In the genomic region with DNA sequence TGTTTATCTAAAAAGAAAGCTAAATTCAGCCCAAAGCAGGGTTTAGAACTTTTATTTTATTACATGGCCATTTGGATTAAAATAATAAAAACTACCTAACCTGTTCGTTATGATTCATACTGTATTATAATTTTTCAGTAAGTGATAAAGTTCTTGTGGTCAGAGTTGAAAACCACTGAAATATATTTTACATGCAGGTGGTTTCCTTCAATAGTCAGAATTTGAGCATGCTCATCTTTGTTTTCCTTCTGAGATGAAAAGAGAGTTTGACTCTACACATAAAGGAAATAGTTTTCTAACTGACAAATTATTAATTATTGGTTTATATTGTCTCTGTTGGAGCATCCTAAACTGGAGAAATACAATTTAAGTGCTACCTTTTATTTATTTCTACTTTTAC, we compare ENCODE assay signal across 19 cellular contexts.
DNase-seq lines count a peak whose midpoint lies in the region; ATAC-seq, FAIRE-seq and TF ChIP-seq lines count a peak whose summit lies in the region.
"Had no signal": no experiment of that assay in that cellular context is flagged by ENCODE, and none has a peak within 500 bp of the region (broad histone marks: within the 10 kb centered on the region; RNA-seq: fewer than 3 reads in every experiment).

No MANE protein-coding gene starts in this region.

- peak; percentile 78 for ATAC-seq in GM18511 (IDR thresholded peaks at IDR 0.05; ENCODE audit: unreplicated experiment)
- peak; percentile 53 for ATAC-seq in GM19468 (IDR thresholded peaks at IDR 0.05; ENCODE audit: extremely low read depth, unreplicated experiment)
- ATAC-seq in HG02852 (IDR thresholded peaks at IDR 0.05; ENCODE audit: unreplicated experiment): peak; percentile 56
- ATAC-seq in HG03432 (IDR thresholded peaks at IDR 0.05; ENCODE audit: unreplicated experiment): peak; percentile 72

- intact Hi-C loops in vagina (cut with DNase I) (no loop called here), colonic mucosa (cut with DNase I) (no loop called here)

- TF ChIP-seq POLR2A in vagina (IDR thresholded peaks at IDR 0.05): no peak

- no peaks in the 10 kb centered on the region for H3K36me3 ChIP-seq in vagina
- H3K36me3 ChIP-seq in colonic mucosa: no peaks in the 10 kb centered on the region
- H3K36me3 ChIP-seq: brain microvascular endothelial cell, uterus had no signal

- H3K9me3 ChIP-seq in vagina (no peaks in the 10 kb centered on the region), colonic mucosa (no peaks in the 10 kb centered on the region)
- H3K9me3 ChIP-seq: uterus had no signal

- TF ChIP-seq CTCF in vagina (IDR thresholded peaks at IDR 0.05) (no peak), colonic mucosa (IDR thresholded peaks at IDR 0.05) (no peak)

- H3K4me1 ChIP-seq in vagina (no peaks in the 10 kb centered on the region), colonic mucosa (no peaks in the 10 kb centered on the region)
- H3K4me1 ChIP-seq: uterus had no signal

- H3K4me3 ChIP-seq in vagina: no peak overlapping the region
- no peak overlapping the region for H3K4me3 ChIP-seq in colonic mucosa
- H3K4me3 ChIP-seq: SK-N-MC, uterus had no signal

- DNase-seq in HTR-8/SVneo (ENCODE audit: insufficient read length, low spot score): no peak
- no peak for DNase-seq in vagina (ENCODE audit: extremely low spot score in 2 of 2)
- DNase-seq in NCI-H1417 treated with DMSO at 0.1 percent for 48 hours (lab: John Stamatoyannopoulos, UW): no peak
- DNase-seq in colonic mucosa: no peak
- DNase-seq: activated naive CD4-positive, alpha-beta T cell treated with Interleukin-2 at 50 U/mL for 16 hours; brain microvascular endothelial cell; Calu3; Kasumi-1; mesenchymal stem cell; NCI-H1930; stimulated activated CD4-positive, alpha-beta T cell treated with anti-CD3 and anti-CD28 coated beads, Interleukin-4, amount 100 ng/mL, for 4 hours; stimulated activated naive CD4-positive, alpha-beta T cell; uterus had no signal

- H3K27me3 ChIP-seq in vagina (no peaks in the 10 kb centered on the region), colonic mucosa (no peaks in the 10 kb centered on the region)
- H3K27me3 ChIP-seq: brain microvascular endothelial cell, uterus had no signal

- H3K27ac ChIP-seq in vagina (no peak overlapping the region), colonic mucosa (no peak overlapping the region)
- H3K27ac ChIP-seq: brain microvascular endothelial cell, HL-60, SK-N-MC, uterus had no signal

- no peak for FAIRE-seq in HTR-8/SVneo (lab: Jason Lieb, UNC)

- H3K9ac ChIP-seq in colonic mucosa (ENCODE audit: low read depth in 2 of 2, low read length in 2 of 2): no peak overlapping the region
